ENCODE assay signal across 1 cellular context in genomic region chr6:42133926-42134325, GRCh38.
TF ChIP-seq lines count a peak whose summit lies in the region.

No MANE protein-coding gene starts in this region.

TF ChIP-seq in K562, 482 proteins besides CTCF, POLR2A, EP300 and RAD21:
- TF ChIP-seq ZBTB7A (IDR thresholded peaks at IDR 0.05; ENCODE audit: borderline replicate concordance, control insufficient read depth, low read depth, low read length): no peak
- peak; percentile 19 for TF ChIP-seq RBBP5 (IDR thresholded peaks at IDR 0.05; ENCODE audit: borderline replicate concordance, insufficient read depth, low read length, poor library complexity, severe bottlenecking)
